In genomic region chr18:79567481-79568147, GRCh38 we compare ENCODE assay signal across 9 cellular contexts.
DNase-seq lines count a peak whose midpoint lies in the region; ATAC-seq and TF ChIP-seq lines count a peak whose summit lies in the region.
"Had no signal": no experiment of that assay in that cellular context is flagged by ENCODE, and none has a peak within 500 bp of the region (broad histone marks: within the 10 kb centered on the region; RNA-seq: fewer than 3 reads in every experiment).

No MANE protein-coding gene starts in this region.

- no peak for TF ChIP-seq CTCF in AG04450 (IDR thresholded peaks at IDR 0.05; ENCODE audit: low read depth, low read length)
- TF ChIP-seq CTCF in epithelial cell of esophagus (IDR thresholded peaks at IDR 0.05; ENCODE audit: insufficient read depth, low read depth, low read length, missing control alignments), result no peak

- peaks cover 11% of the 10 kb centered on the region for H3K9me3 Mint-ChIP-seq in activated T-helper 2 cell treated with anti-CD3 and anti-CD28 coated beads, Interferon-gamma antibody, Interleukin-2, Interleukin-4, amounts not matched to agents 10 μg/mL and 5 μg/mL and 100 μg/mL, durations not matched to agents 14 hours and 24 hours and 36 hours

- H3K36me3 Mint-ChIP-seq in activated T-helper 2 cell treated with anti-CD3 and anti-CD28 coated beads, Interferon-gamma antibody, Interleukin-2, Interleukin-4, amounts not matched to agents 10 μg/mL and 5 μg/mL and 100 μg/mL, durations not matched to agents 14 hours and 24 hours and 36 hours (ENCODE audit: low read depth), result no peaks in the 10 kb centered on the region

- H3K27me3 Mint-ChIP-seq in activated T-helper 2 cell treated with anti-CD3 and anti-CD28 coated beads, Interferon-gamma antibody, Interleukin-2, Interleukin-4, amounts not matched to agents 10 μg/mL and 5 μg/mL and 100 μg/mL, durations not matched to agents 14 hours and 24 hours and 36 hours (ENCODE audit: low read depth), result no peaks in the 10 kb centered on the region

- no peaks in the 10 kb centered on the region for H3K27me3 ChIP-seq in AG04450 (ENCODE audit: control insufficient read depth, insufficient read depth, low read length)

- no peaks in the 10 kb centered on the region for H3K4me1 Mint-ChIP-seq in activated T-helper 2 cell treated with anti-CD3 and anti-CD28 coated beads, Interferon-gamma antibody, Interleukin-2, Interleukin-4, amounts not matched to agents 10 μg/mL and 5 μg/mL and 100 μg/mL, durations not matched to agents 14 hours and 24 hours and 36 hours (ENCODE audit: low read depth)

- POLR2A ChIA-PET in AG04450 (lab: Yijun Ruan, JAX), result interaction anchor here (1.4 kb wide), 1 partner anchor 9 kb away, joined by 5 read pairs; no protein-coding TSS in a partner anchor

- ATAC-seq in GM21381 (IDR thresholded peaks at IDR 0.05; ENCODE audit: unreplicated experiment), result no peak

- peaks cover 38% of the 10 kb centered on the region for H3K4me1 ChIP-seq in mesodermal cell (ENCODE audit: control insufficient read depth, insufficient read depth, low read length, poor library complexity, severe bottlenecking)

- peak overlapping the region; percentile 95 for H3K27ac ChIP-seq in AG04450 (ENCODE audit: low read depth, low read length)
- H3K27ac ChIP-seq in mesodermal cell (ENCODE audit: low read depth, low read length, severe bottlenecking), result peak overlapping the region; percentile 96
- H3K27ac ChIP-seq: PC-9 had no signal

- peaks cover 17% of the 10 kb centered on the region for H3K9me3 ChIP-seq in AG04450 (ENCODE audit: control insufficient read depth, insufficient read depth, low read length)
- H3K9me3 ChIP-seq in mesodermal cell (ENCODE audit: control insufficient read depth, low read length), result peaks cover 10% of the 10 kb centered on the region

- WGBS in mesodermal cell (ENCODE audit: insufficient coverage in 2 of 2), 2 experiments, result 40 to 53% methylated on average over 22 to 24 of the region's 28 CpGs

- CTCF ChIA-PET in AG04450 (lab: Charles Lee), result interaction anchor here (0.6 to 1.0 kb wide), 2 partner anchors 27 to 191 kb away, joined by 3 read pairs; no protein-coding TSS in a partner anchor

- H3K4me3 ChIP-seq in AG04450 (ENCODE audit: low read depth, low read length) (no peak overlapping the region), epithelial cell of esophagus (ENCODE audit: low read length) (no peak overlapping the region), mesodermal cell (ENCODE audit: extremely low read depth, insufficient read depth, low read length, poor library complexity, severe bottlenecking) (no peak overlapping the region)
- H3K4me3 ChIP-seq: PC-9 had no signal

- intact Hi-C loops in activated T-helper 2 cell treated with anti-CD3 and anti-CD28 coated beads, Interferon-gamma antibody, Interleukin-2, Interleukin-4, amounts not matched to agents 10 μg/mL and 5 μg/mL and 100 μg/mL, durations not matched to agents 14 hours and 24 hours and 36 hours (cut with micrococcal nuclease), result no loop called here

- H3K4me3 Mint-ChIP-seq in activated T-helper 2 cell treated with anti-CD3 and anti-CD28 coated beads, Interferon-gamma antibody, Interleukin-2, Interleukin-4, amounts not matched to agents 10 μg/mL and 5 μg/mL and 100 μg/mL, durations not matched to agents 14 hours and 24 hours and 36 hours (ENCODE audit: low read depth), result no peak overlapping the region

- peak; percentile 87 for DNase-seq in AG04450 (ENCODE audit: low read depth, low spot score)
- peak; percentile 95 for DNase-seq in NCI-H2107 treated with DMSO at 0.1 percent for 48 hours (lab: John Stamatoyannopoulos, UW; ENCODE audit: unreplicated experiment)
- DNase-seq in epithelial cell of esophagus (ENCODE audit: low read depth), result peak; percentile 95
- DNase-seq in SKM-1 (lab: John Stamatoyannopoulos, UW; ENCODE audit: unreplicated experiment), result no peak
- DNase-seq in activated T-helper 2 cell treated with anti-CD3 and anti-CD28 coated beads, Interferon-gamma antibody, Interleukin-2, Interleukin-4, amounts not matched to agents 10 μg/mL and 5 μg/mL and 100 μg/mL, durations not matched to agents 14 hours and 24 hours and 36 hours (ENCODE audit: low spot score), result no peak
- DNase-seq in 8988T, result no peak

- no peak overlapping the region for H3K27ac Mint-ChIP-seq in activated T-helper 2 cell treated with anti-CD3 and anti-CD28 coated beads, Interferon-gamma antibody, Interleukin-2, Interleukin-4, amounts not matched to agents 10 μg/mL and 5 μg/mL and 100 μg/mL, durations not matched to agents 14 hours and 24 hours and 36 hours

- H3K36me3 ChIP-seq in mesodermal cell (ENCODE audit: control insufficient read depth, insufficient read depth, low read length), result no peaks in the 10 kb centered on the region

Comparison
In these comparisons a context has a peak if more than half of its experiments do, and no peak if none do; other contexts are left out.
1. DNase-seq: peak in AG04450 (single experiment), NCI-H2107 treated with DMSO at 0.1 percent for 48 hours (single experiment) and epithelial cell of esophagus (single experiment); none in SKM-1 (single experiment), activated T-helper 2 cell treated with anti-CD3 and anti-CD28 coated beads, Interferon-gamma antibody, Interleukin-2, Interleukin-4, amounts not matched to agents 10 μg/mL and 5 μg/mL and 100 μg/mL, durations not matched to agents 14 hours and 24 hours and 36 hours (single experiment) and 8988T (single experiment).